ENCODE assay signal across 18 cellular contexts in genomic region chr11:62057069-62057468, GRCh38.
DNase-seq lines count a peak whose midpoint lies in the region; ATAC-seq and TF ChIP-seq lines count a peak whose summit lies in the region.
"Had no signal": no experiment of that assay in that cellular context is flagged by ENCODE, and none has a peak within 500 bp of the region (broad histone marks: within the 10 kb centered on the region; RNA-seq: fewer than 3 reads in every experiment).

No MANE protein-coding gene starts in this region.

- no peak overlapping the region for H4K5ac ChIP-seq in H9 (ENCODE audit: insufficient read length, low read depth, low read length)

- ATAC-seq in Right ventricle myocardium inferior (peak; percentile 23), right cardiac atrium (no peak), heart right ventricle (peak; percentile 22 to 85 (median 72))
- ATAC-seq: GM12878 had no signal

- H3K4me1 ChIP-seq in right cardiac atrium (ENCODE audit: control insufficient read depth, insufficient read depth, low read length) (no peaks in the 10 kb centered on the region), heart right ventricle (peaks cover 0 to 23% (median 1%) of the 10 kb centered on the region in 9 donors), H9 (ENCODE audit: insufficient read depth, low read length) (no peaks in the 10 kb centered on the region)
- H3K4me1 ChIP-seq in BLaER1 treated with 17β-estradiol and CSF1 and Interleukin-3, amounts not matched to agents 10 nM and 100 nM = peaks cover 4 to 33% (median 12%) of the 10 kb centered on the region in 10 experiments; a peak in 15 of 20 replicates
- H3K4me1 ChIP-seq: HAP-1 had no signal

- H3K23ac ChIP-seq in H9 (ENCODE audit: insufficient read length, low read depth, low read length) = no peak overlapping the region

- H3K4me1 Mint-ChIP-seq in H9 = peaks cover 17 to 26% of the 10 kb centered on the region in 2 experiments
- H3K4me1 Mint-ChIP-seq: CD4-positive, CD25-positive, alpha-beta regulatory T cell; CD8-positive, alpha-beta memory T cell had no signal

- no peak overlapping the region for H3K4me3 Mint-ChIP-seq in H9
- H3K4me3 Mint-ChIP-seq: CD4-positive, CD25-positive, alpha-beta regulatory T cell; CD8-positive, alpha-beta memory T cell had no signal

- H4K91ac ChIP-seq in H9 (ENCODE audit: insufficient read length, low read depth, low read length) = no peak overlapping the region

- H2BK5ac ChIP-seq in H9 (ENCODE audit: insufficient read length, low read length) = no peak overlapping the region

- no peak overlapping the region for H4K8ac ChIP-seq in H9 (replicated peaks; ENCODE audit: insufficient read length, low read depth, low read length)

- no peak overlapping the region for H2BK15ac ChIP-seq in H9 (ENCODE audit: low read depth, low read length)

- H3K27ac ChIP-seq in right cardiac atrium (ENCODE audit: low read length) (no peak overlapping the region), heart right ventricle (peak overlapping the region in 2 of 10 donors; percentile 4 to 20), H9 (ENCODE audit: insufficient read length, low read depth, low read length) (no peak overlapping the region)
- H3K27ac ChIP-seq in BLaER1 treated with 17β-estradiol and CSF1 and Interleukin-3, amounts not matched to agents 10 nM and 100 nM = no peak overlapping the region
- H3K27ac ChIP-seq: 22Rv1 had no signal

- WGBS in right cardiac atrium = 62% methylated on average over 2 of the region's 2 CpGs
- WGBS in heart right ventricle, 2 donors = 43 to 62% methylated on average over 2 of the region's 2 CpGs
- no CpG with 5 or more reads among the region's 2 CpGs for WGBS in H9 (ENCODE audit: extremely low coverage, insufficient read length, low lambda C conversion rate)

- intact Hi-C loops in Right ventricle myocardium inferior (cut with DNase I) = loop anchor here (10.0 kb wide), 1 partner anchor 102 kb away; the partner anchor contains the start of gene BEST1
- intact Hi-C loops in right cardiac atrium (cut with DNase I) = loop anchor here in 1 of 4 donors (10.0 kb wide), 1 partner anchor 102 kb away; the partner anchor contains the start of gene BEST1
- intact Hi-C loops in heart right ventricle (cut with DNase I) = loop anchor here in 1 of 10 donors (10.0 kb wide), 1 partner anchor 92 kb away; the partner anchor contains the start of gene FTH1

- H3K4me3 ChIP-seq in right cardiac atrium (ENCODE audit: low read length) (no peak overlapping the region), heart right ventricle (no peak overlapping the region)
- H3K4me3 ChIP-seq in BLaER1 treated with 17β-estradiol and CSF1 and Interleukin-3, amounts not matched to agents 10 nM and 100 nM = no peak overlapping the region
- H3K4me3 ChIP-seq: GM12878, HAP-1 had no signal

- no peaks in the 10 kb centered on the region for H3K79me1 ChIP-seq in H9 (ENCODE audit: insufficient read depth, low read depth, low read length, poor library complexity, severe bottlenecking)

- H3K4me2 ChIP-seq in BLaER1 treated with 17β-estradiol and CSF1 and Interleukin-3, amounts not matched to agents 10 nM and 100 nM = peak overlapping the region in 6 of 11 experiments; percentile 4 to 43 (median 34); a peak in 8 of 22 replicates
- no peak overlapping the region for H3K4me2 ChIP-seq in H9 (ENCODE audit: insufficient read depth, insufficient read length, low read length)

- H3K18ac ChIP-seq in H9 (ENCODE audit: insufficient read length, low read depth, low read length) = no peak overlapping the region

- H3K23me2 ChIP-seq in H9 (ENCODE audit: insufficient read length, low read depth, low read length, poor library complexity, severe bottlenecking) = no peaks in the 10 kb centered on the region

- H3K27me3 Mint-ChIP-seq in H9 (ENCODE audit: low read depth) = no peaks in the 10 kb centered on the region

- H3K56ac ChIP-seq in H9 (ENCODE audit: insufficient read length, low read depth, low read length) = no peak overlapping the region

- no peak overlapping the region for H3T11ph ChIP-seq in H9 (ENCODE audit: low read length)

- H3K36me3 ChIP-seq in BLaER1 treated with 17β-estradiol and CSF1 and Interleukin-3, amounts not matched to agents 10 nM and 100 nM = no peaks in the 10 kb centered on the region
- H3K36me3 ChIP-seq in heart right ventricle = no peaks in the 10 kb centered on the region
- H3K36me3 ChIP-seq: HAP-1 had no signal

- H2AFZ ChIP-seq in H9 (ENCODE audit: low read length) = no peak overlapping the region

- H3K4ac ChIP-seq in H9 (ENCODE audit: low read depth, low read length) = no peak overlapping the region

- no peak for DNase-seq in Right ventricle myocardium inferior (ENCODE audit: missing footprints)
- no peak for DNase-seq in right cardiac atrium
- DNase-seq in heart right ventricle = no peak
- DNase-seq in NCI-H2029 treated with DMSO at 0.1 percent for 48 hours (lab: John Stamatoyannopoulos, UW) = no peak
- no peak for DNase-seq in NCI-H1105 (lab: John Stamatoyannopoulos, UW)
- no peak for DNase-seq in H9
- DNase-seq: C1 segment of cervical spinal cord; CD4-positive, CD25-positive, alpha-beta regulatory T cell; CD8-positive, alpha-beta memory T cell; COR-L47; DMS 273 treated with DMSO at 0.1 percent for 48 hours; DMS53; DND-41; EL had no signal

- no peak overlapping the region for H2BK12ac ChIP-seq in H9 (ENCODE audit: insufficient read length, low read depth, low read length)

- H2AK5ac ChIP-seq in H9 (ENCODE audit: insufficient read length, low read length) = no peak overlapping the region

- no peak for TF ChIP-seq CTCF in heart right ventricle (IDR thresholded peaks at IDR 0.05)
- no peak for TF ChIP-seq CTCF in H9 (conservative IDR thresholded peaks at IDR 0.05)

- H3K27me3 ChIP-seq in right cardiac atrium (ENCODE audit: control insufficient read depth, insufficient read depth) (no peaks in the 10 kb centered on the region), heart right ventricle (no peaks in the 10 kb centered on the region), H9 (ENCODE audit: insufficient read depth, low read length) (no peaks in the 10 kb centered on the region)
- no peaks in the 10 kb centered on the region for H3K27me3 ChIP-seq in BLaER1 treated with 17β-estradiol and CSF1 and Interleukin-3, amounts not matched to agents 10 nM and 100 nM

- H3K9me3 Mint-ChIP-seq in H9 = peaks cover 0 to 3% of the 10 kb centered on the region in 2 experiments; a peak in 2 of 5 replicates
- H3K9me3 Mint-ChIP-seq: CD4-positive, CD25-positive, alpha-beta regulatory T cell; CD8-positive, alpha-beta memory T cell had no signal

- H2BK120ac ChIP-seq in H9 (ENCODE audit: low read depth, low read length, poor library complexity, severe bottlenecking) = no peak overlapping the region

- no peaks in the 10 kb centered on the region for H4K20me1 ChIP-seq in BLaER1 treated with 17β-estradiol and CSF1 and Interleukin-3, amounts not matched to agents 10 nM and 100 nM
- H4K20me1 ChIP-seq in H9 (ENCODE audit: control insufficient read depth, insufficient read depth, insufficient read length) = no peaks in the 10 kb centered on the region

- H3K9ac ChIP-seq in BLaER1 treated with 17β-estradiol and CSF1 and Interleukin-3, amounts not matched to agents 10 nM and 100 nM = no peak overlapping the region
- H3K9ac ChIP-seq in H9 (ENCODE audit: extremely low read depth, insufficient read length, low read length) = no peak overlapping the region

- H3K36me3 Mint-ChIP-seq in H9 (ENCODE audit: insufficient read depth in 1 of 3, low read depth in 3 of 3) = no peaks in the 10 kb centered on the region; a peak in 1 of 7 replicates
- H3K36me3 Mint-ChIP-seq: CD4-positive, CD25-positive, alpha-beta regulatory T cell; CD8-positive, alpha-beta memory T cell had no signal

- no peaks in the 10 kb centered on the region for H3K9me3 ChIP-seq in right cardiac atrium (ENCODE audit: control insufficient read depth, low read length)
- H3K9me3 ChIP-seq in BLaER1 treated with 17β-estradiol and CSF1 and Interleukin-3, amounts not matched to agents 10 nM and 100 nM (replicated peaks in 1 of 11) = no peaks in the 10 kb centered on the region
- no peaks in the 10 kb centered on the region for H3K9me3 ChIP-seq in heart right ventricle
- no peaks in the 10 kb centered on the region for H3K9me3 ChIP-seq in H9 (ENCODE audit: control insufficient read depth, low read depth, low read length)
- H3K9me3 ChIP-seq: HAP-1 had no signal

- no peak overlapping the region for H2BK20ac ChIP-seq in H9 (ENCODE audit: low read depth, low read length, poor library complexity, severe bottlenecking)

- no peak overlapping the region for H3K27ac Mint-ChIP-seq in H9

- no peaks in the 10 kb centered on the region for H3K79me2 ChIP-seq in H9 (ENCODE audit: insufficient read depth, low read length)

- H3K14ac ChIP-seq in H9 (ENCODE audit: insufficient read depth, low read length) = no peak overlapping the region

Comparison
In these comparisons a context has a peak if more than half of its experiments do, and no peak if none do; other contexts are left out.
1. ATAC-seq: peak in Right ventricle myocardium inferior (single experiment) and heart right ventricle (8 of 8); none in right cardiac atrium (0 of 2).